In genomic region chr3:46665763-46666470, GRCh38 we compare ENCODE assay signal across 2 cellular contexts.
TF ChIP-seq lines count a peak whose summit lies in the region.

No MANE protein-coding gene starts in this region.

TF ChIP-seq in SK-N-SH, 30 proteins besides CTCF, POLR2A, EP300 and RAD21 (continued from another document):
- TF ChIP-seq USF2 (IDR thresholded peaks at IDR 0.05; ENCODE audit: borderline replicate concordance, low read depth, low read length) (no peak), MEF2A (IDR thresholded peaks at IDR 0.05; ENCODE audit: borderline replicate concordance, low read depth) (no peak), EZH2phosphoT487 (IDR thresholded peaks at IDR 0.05; ENCODE audit: borderline replicate concordance, low read depth) (no peak), FOXM1 (IDR thresholded peaks at IDR 0.05; ENCODE audit: low read depth) (no peak), POLR2AphosphoS5 (IDR thresholded peaks at IDR 0.05; ENCODE audit: low read depth, low read length) (no peak), MXI1 (IDR thresholded peaks at IDR 0.05; ENCODE audit: low read depth, low read length) (no peak), TAF1 (IDR thresholded peaks at IDR 0.05; ENCODE audit: borderline replicate concordance, low read depth, low read length) (no peak), JUND (IDR thresholded peaks at IDR 0.05) (no peak)

TF ChIP-seq in SK-N-SH treated with all-trans-retinoic acid at 6 μM for 48 hours, 23 proteins besides CTCF, POLR2A, EP300 and RAD21 (continued from another document):
- TF ChIP-seq TSHZ2 (CRISPR knock-in tag; IDR thresholded peaks at IDR 0.05) = no peak
- no peak for TF ChIP-seq ZC3H10 (CRISPR knock-in tag; IDR thresholded peaks at IDR 0.05)
- no peak for TF ChIP-seq BACH2 (CRISPR knock-in tag; IDR thresholded peaks at IDR 0.05; ENCODE audit: borderline replicate concordance)
- TF ChIP-seq GLIS3 (CRISPR knock-in tag; IDR thresholded peaks at IDR 0.05) = no peak
- no peak for TF ChIP-seq CSDC2 (CRISPR knock-in tag; IDR thresholded peaks at IDR 0.05)
- TF ChIP-seq SNAI2 (CRISPR knock-in tag; IDR thresholded peaks at IDR 0.05) = no peak
- TF ChIP-seq TOX (CRISPR knock-in tag; IDR thresholded peaks at IDR 0.05; ENCODE audit: borderline replicate concordance) = no peak
- TF ChIP-seq ZFP3 (CRISPR knock-in tag; IDR thresholded peaks at IDR 0.05) = no peak
- TF ChIP-seq PATZ1 (CRISPR knock-in tag; IDR thresholded peaks at IDR 0.05; ENCODE audit: borderline replicate concordance) = no peak
- TF ChIP-seq ZNF565 (CRISPR knock-in tag; conservative IDR thresholded peaks at IDR 0.05; ENCODE audit: low read depth) = no peak
- TF ChIP-seq CREB5 (CRISPR knock-in tag; IDR thresholded peaks at IDR 0.05; ENCODE audit: low read depth) = no peak
